1 cellular context compared by ENCODE assay signal in the genomic region with DNA sequence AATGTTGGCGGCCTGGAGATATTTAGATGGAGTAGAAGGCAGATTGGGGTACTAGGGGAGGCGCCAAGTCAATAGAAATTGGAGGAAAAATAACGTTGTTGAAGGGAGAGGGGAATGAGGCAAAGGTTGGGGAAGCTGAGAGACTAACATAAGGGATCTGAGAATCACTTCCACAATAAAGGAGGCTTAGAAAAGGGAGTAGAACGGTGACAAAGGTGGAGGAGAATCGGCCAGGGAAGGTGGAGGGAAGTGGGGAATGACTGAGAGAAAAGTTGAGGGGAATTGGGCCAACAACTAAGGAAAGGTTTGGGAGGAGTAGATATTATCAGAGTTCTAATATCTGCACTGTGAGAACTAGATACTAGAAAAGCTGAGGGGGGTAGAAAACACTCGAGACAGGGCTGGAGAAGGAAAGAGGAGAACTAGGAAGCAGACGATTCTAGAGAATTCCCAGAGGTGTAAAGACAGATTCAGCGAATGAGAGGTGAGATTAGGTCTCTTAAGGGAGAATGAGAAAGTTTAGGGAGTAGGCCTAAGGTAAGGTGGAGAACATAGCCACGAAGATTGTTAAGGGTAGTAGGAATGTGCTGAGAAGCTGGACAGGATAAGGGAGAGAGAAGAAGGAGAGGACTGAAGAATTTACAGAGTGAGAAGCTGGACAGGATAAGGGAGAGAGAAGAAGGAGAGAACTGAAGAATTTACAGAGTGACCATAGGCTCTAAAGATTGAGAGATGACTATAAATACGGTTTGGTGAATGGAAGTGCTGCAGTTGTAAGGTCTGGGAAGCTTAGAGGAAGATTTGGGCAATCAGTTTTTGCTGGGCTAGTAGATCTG.
TF ChIP-seq lines count a peak whose summit lies in the region.

No MANE protein-coding gene starts in this region.

TF ChIP-seq in A549, 52 proteins besides CTCF, POLR2A, EP300 and RAD21:
- TF ChIP-seq, protein P1, sequence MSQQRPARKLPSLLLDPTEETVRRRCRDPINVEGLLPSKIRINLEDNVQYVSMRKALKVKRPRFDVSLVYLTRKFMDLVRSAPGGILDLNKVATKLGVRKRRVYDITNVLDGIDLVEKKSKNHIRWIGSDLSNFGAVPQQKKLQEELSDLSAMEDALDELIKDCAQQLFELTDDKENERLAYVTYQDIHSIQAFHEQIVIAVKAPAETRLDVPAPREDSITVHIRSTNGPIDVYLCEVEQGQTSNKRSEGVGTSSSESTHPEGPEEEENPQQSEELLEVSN (IDR thresholded peaks at IDR 0.05; ENCODE audit: borderline replicate concordance, low read depth), result no peak
- TF ChIP-seq FOSL2 (IDR thresholded peaks at IDR 0.05) (no peak), FOSL2 (CRISPR knock-in tag; IDR thresholded peaks at IDR 0.05) (no peak), RFX5 (IDR thresholded peaks at IDR 0.05) (no peak), ZFP36 (IDR thresholded peaks at IDR 0.05; ENCODE audit: borderline replicate concordance, partially characterized antibody) (no peak), KDM5A (IDR thresholded peaks at IDR 0.05) (no peak), SREBF2 (IDR thresholded peaks at IDR 0.05) (no peak), SMC3 (IDR thresholded peaks at IDR 0.05) (no peak), NPAS2 (CRISPR knock-in tag; IDR thresholded peaks at IDR 0.05; ENCODE audit: borderline replicate concordance) (no peak), HOXB5 (CRISPR knock-in tag; IDR thresholded peaks at IDR 0.05) (no peak), ZC3H11A (IDR thresholded peaks at IDR 0.05) (no peak), JUNB (IDR thresholded peaks at IDR 0.05) (no peak), KDM1A (IDR thresholded peaks at IDR 0.05; ENCODE audit: low read depth) (no peak), CHD2 (IDR thresholded peaks at IDR 0.05; ENCODE audit: low read length, partially characterized antibody) (no peak)
- TF ChIP-seq, protein P2, sequence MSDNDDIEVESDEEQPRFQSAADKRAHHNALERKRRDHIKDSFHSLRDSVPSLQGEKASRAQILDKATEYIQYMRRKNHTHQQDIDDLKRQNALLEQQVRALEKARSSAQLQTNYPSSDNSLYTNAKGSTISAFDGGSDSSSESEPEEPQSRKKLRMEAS (IDR thresholded peaks at IDR 0.05), result no peak
- TF ChIP-seq, protein P3, sequence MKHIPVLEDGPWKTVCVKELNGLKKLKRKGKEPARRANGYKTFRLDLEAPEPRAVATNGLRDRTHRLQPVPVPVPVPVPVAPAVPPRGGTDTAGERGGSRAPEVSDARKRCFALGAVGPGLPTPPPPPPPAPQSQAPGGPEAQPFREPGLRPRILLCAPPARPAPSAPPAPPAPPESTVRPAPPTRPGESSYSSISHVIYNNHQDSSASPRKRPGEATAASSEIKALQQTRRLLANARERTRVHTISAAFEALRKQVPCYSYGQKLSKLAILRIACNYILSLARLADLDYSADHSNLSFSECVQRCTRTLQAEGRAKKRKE (CRISPR knock-in tag; IDR thresholded peaks at IDR 0.05; ENCODE audit: low read depth), result no peak
